17 cellular contexts compared by ENCODE assay signal in genomic region chr12:114904254-114905003, GRCh38.
DNase-seq lines count a peak whose midpoint lies in the region; ATAC-seq, FAIRE-seq and TF ChIP-seq lines count a peak whose summit lies in the region.
"Had no signal": no experiment of that assay in that cellular context is flagged by ENCODE, and none has a peak within 500 bp of the region (broad histone marks: within the 10 kb centered on the region; RNA-seq: fewer than 3 reads in every experiment).

No MANE protein-coding gene starts in this region.

- H4K20me1 ChIP-seq in K562 (replicated peaks; ENCODE audit: control insufficient read depth, insufficient read depth, low read length) = no peaks in the 10 kb centered on the region

- ATAC-seq in K562 = no peak
- ATAC-seq: CD8-positive, alpha-beta T cell; left lung had no signal

- no peaks in the 10 kb centered on the region for H3K27me3 ChIP-seq in K562 (ENCODE audit: control insufficient read depth in 2 of 2, insufficient read depth in 2 of 2, low read length in 2 of 2)
- peaks cover 0 to 17% (median 0%) of the 10 kb centered on the region in 45 donors for H3K27me3 ChIP-seq in dorsolateral prefrontal cortex
- H3K27me3 ChIP-seq: left lung had no signal

- no peak for TF ChIP-seq POLR2A in K562 (conservative IDR thresholded peaks at IDR 0.05)

- in situ Hi-C loops in K562 (cut with MboI) = no loop called here

- H3K9me1 ChIP-seq in K562 (ENCODE audit: control insufficient read depth, insufficient read depth, low read length) = no peaks in the 10 kb centered on the region

- POLR2A ChIA-PET in K562 (lab: Yijun Ruan, JAX) = interaction anchor here (1.1 kb wide), 1 partner anchor 10 kb away, joined by 3 read pairs; no protein-coding TSS in a partner anchor

- H2AFZ ChIP-seq in K562 (ENCODE audit: low read depth, low read length) = no peak overlapping the region

- intact Hi-C loops in K562 (cut with micrococcal nuclease) (no loop called here), dorsolateral prefrontal cortex (cut with DNase I) (no loop called here)

- BruUV-seq in K562 (replicated peaks; lab: Mats Ljungman, UMichigan) = no TSS peak

- WGBS in K562 (ENCODE audit: insufficient coverage, low coverage, missing lambda C conversion rate) = 10% methylated on average over 6 of the region's 7 CpGs

- CTCF ChIA-PET in K562 (lab: Yijun Ruan, JAX; ENCODE audit: low intra/inter-chr PET ratio) = no interaction called here

- TF ChIP-seq RAD21 in K562 (CRISPR knock-in tag; conservative IDR thresholded peaks at IDR 0.05 in 1 of 2, IDR thresholded peaks at IDR 0.05 in 1 of 2) = no peak

- no peak for TF ChIP-seq EP300 in K562 (IDR thresholded peaks at IDR 0.05; ENCODE audit: low read length)

- no peak overlapping the region for H3K4me2 ChIP-seq in K562 (ENCODE audit: insufficient read depth, low read length)

- no peaks in the 10 kb centered on the region for H3K4me1 ChIP-seq in K562 (replicated peaks in 1 of 2; ENCODE audit: control insufficient read depth in 2 of 2, insufficient read depth in 2 of 2, low read length in 2 of 2)
- H3K4me1 ChIP-seq: left lung had no signal

- TF ChIP-seq CTCF in K562 (IDR thresholded peaks at IDR 0.05 in 2 of 3, conservative IDR thresholded peaks at IDR 0.05 in 1 of 3; ENCODE audit: insufficient read depth in 2 of 3, low read depth in 1 of 3, low read length in 3 of 3) (no peak), foreskin fibroblast (IDR thresholded peaks at IDR 0.05; ENCODE audit: low read depth, low read length) (no peak), dorsolateral prefrontal cortex (IDR thresholded peaks at IDR 0.05 in 54 of 56, conservative IDR thresholded peaks at IDR 0.05 in 2 of 56; ENCODE audit: low read depth in 1 of 56, partially characterized antibody in 56 of 56) (no peak)

- H3K9ac ChIP-seq in K562 (ENCODE audit: insufficient read depth in 1 of 2, low read depth in 2 of 2, low read length in 2 of 2) = no peak overlapping the region

- H3K4me3 ChIP-seq in K562 (no peak overlapping the region), foreskin fibroblast (ENCODE audit: low read depth in 1 of 2, low read length in 2 of 2) (peak overlapping the region; percentile 41 to 51), dorsolateral prefrontal cortex (no peak overlapping the region)
- H3K4me3 ChIP-seq: left lung had no signal

- H3K27ac ChIP-seq in K562 (ENCODE audit: extremely low read depth, low read depth, low read length) (no peak overlapping the region), dorsolateral prefrontal cortex (no peak overlapping the region)
- H3K27ac ChIP-seq: left lung, RWPE1 had no signal

- DNase-seq in NCI-H345 (lab: John Stamatoyannopoulos, UW) = peak; percentile 50
- DNase-seq in NCI-H345 treated with DMSO at 0.1 percent for 48 hours (lab: John Stamatoyannopoulos, UW; ENCODE audit: unreplicated experiment) = no peak
- no peak for DNase-seq in K562 (ENCODE audit: extremely low read depth in 1 of 4, low spot score in 3 of 4)
- DNase-seq in foreskin fibroblast = peak; percentile 77 to 87
- DNase-seq in urothelium cell line (ENCODE audit: low spot score) = no peak
- no peak for DNase-seq in stimulated activated CD4-positive, alpha-beta T cell treated with anti-CD3 and anti-CD28 coated beads, Interleukin-4, amount 100 ng/mL, for 1 hour
- DNase-seq in dorsolateral prefrontal cortex = no peak
- no peak for DNase-seq in NCI-H128 (lab: John Stamatoyannopoulos, UW; ENCODE audit: unreplicated experiment)
- DNase-seq: 8988T; activated naive CD4-positive, alpha-beta T cell treated with anti-CD3 and anti-CD28 coated beads for 36 hours; CD8-positive, alpha-beta T cell; central memory CD4-positive, alpha-beta T cell; hippocampal formation; left lung; posterior cingulate gyrus had no signal

- FAIRE-seq in K562 (lab: Jason Lieb, UNC) (no peak), urothelium cell line (lab: Jason Lieb, UNC) (peak; percentile 94)
- FAIRE-seq: endothelial cell of umbilical vein had no signal

- no peaks in the 10 kb centered on the region for H3K79me2 ChIP-seq in K562 (ENCODE audit: control insufficient read depth, insufficient read depth, low read length)

- H3K36me3 ChIP-seq in K562 (ENCODE audit: control insufficient read depth, insufficient read depth, low read length) = no peaks in the 10 kb centered on the region
- H3K36me3 ChIP-seq: left lung had no signal

- no peaks in the 10 kb centered on the region for H3K9me3 ChIP-seq in K562 (replicated peaks; ENCODE audit: control insufficient read depth, insufficient read depth, low read depth, low read length)
- H3K9me3 ChIP-seq: left lung had no signal

TF ChIP-seq in K562, 482 proteins besides CTCF, POLR2A, EP300 and RAD21:
- TF ChIP-seq JUND (IDR thresholded peaks at IDR 0.05; ENCODE audit: borderline replicate concordance, low read depth, low read length) (no peak), JUND (tag; IDR thresholded peaks at IDR 0.05; ENCODE audit: borderline replicate concordance, low read depth, low read length) (peak; percentile 25; the same call in 1 of the 3 replicates), PKNOX1 (IDR thresholded peaks at IDR 0.05) (no peak), ZNF639 (CRISPR knock-in tag; conservative IDR thresholded peaks at IDR 0.05 in 1 of 2, IDR thresholded peaks at IDR 0.05 in 1 of 2) (0 out of 4 replicates have a peak, but pooled peaks of 1 of the 2 experiments have one; percentile 19), THRB (CRISPR knock-in tag; conservative IDR thresholded peaks at IDR 0.05) (peak; percentile 74; the same call in 1 of the 2 replicates), TSC22D4 (tag; IDR thresholded peaks at IDR 0.05) (0 out of 2 replicates have a peak, but pooled peaks have one; percentile 4), ZBTB26 (CRISPR knock-in tag; IDR thresholded peaks at IDR 0.05) (0 out of 2 replicates have a peak, but pooled peaks have one; percentile 46), HNRNPH1 (optimal IDR thresholded peaks at IDR 0.05; ENCODE audit: low read depth, low read length) (no peak), HBP1 (CRISPR knock-in tag; IDR thresholded peaks at IDR 0.05) (0 out of 2 replicates have a peak, but pooled peaks have one; percentile 66)

Comparison
In these comparisons a context has a peak if more than half of its experiments do, and no peak if none do; other contexts are left out.
1. DNase-seq: peak in NCI-H345 (single experiment) and foreskin fibroblast (2 of 2); none in NCI-H345 treated with DMSO at 0.1 percent for 48 hours (single experiment), K562 (0 of 4), urothelium cell line (single experiment), stimulated activated CD4-positive, alpha-beta T cell treated with anti-CD3 and anti-CD28 coated beads, Interleukin-4, amount 100 ng/mL, for 1 hour (single experiment), dorsolateral prefrontal cortex (0 of 10) and NCI-H128 (single experiment).
2. H3K4me3 ChIP-seq: peak in foreskin fibroblast (2 of 2); none in K562 (single experiment) and dorsolateral prefrontal cortex (0 of 59).